In the genomic region with DNA sequence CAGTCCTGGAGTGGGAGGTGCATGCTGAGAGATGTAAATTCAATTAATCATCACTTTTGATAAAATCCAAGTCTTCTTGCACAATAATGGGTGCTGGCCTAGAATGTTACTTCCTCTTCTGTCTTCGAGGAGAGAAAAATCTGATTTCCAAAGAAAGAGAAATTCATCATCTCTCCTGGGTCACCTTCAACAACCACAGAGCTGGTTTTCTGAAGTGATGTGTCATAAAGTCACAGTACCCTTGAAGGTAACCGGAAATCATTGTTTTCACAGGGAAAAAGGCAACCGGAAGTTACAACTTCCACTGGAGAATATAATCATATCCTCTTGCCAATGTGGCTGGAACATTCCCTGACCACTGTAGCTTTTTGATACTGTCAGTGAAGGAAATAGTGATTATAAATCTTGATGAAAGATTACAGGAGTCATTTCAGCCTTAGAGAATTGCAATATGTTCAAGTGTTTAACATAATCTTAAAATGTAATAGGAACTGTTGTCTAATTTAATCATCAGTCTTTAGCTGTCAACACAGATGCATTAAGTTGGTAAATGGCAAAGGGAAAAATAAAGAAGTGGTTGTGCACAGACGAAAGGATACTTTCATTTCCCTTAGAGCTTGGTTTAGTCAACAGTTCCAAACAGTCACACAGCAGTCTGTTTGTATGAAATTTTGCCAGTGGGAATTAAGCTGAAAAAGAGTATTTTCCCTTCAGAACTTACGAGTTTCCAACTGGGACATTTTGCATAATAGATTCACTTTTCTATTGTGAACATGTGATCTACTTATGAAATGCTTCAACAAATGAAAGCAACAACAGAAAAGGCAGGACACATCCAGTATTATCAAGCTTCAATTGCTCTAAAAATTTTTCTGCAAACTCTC, we compare ENCODE assay signal across 8 cellular contexts.
DNase-seq lines count a peak whose midpoint lies in the region; ATAC-seq and TF ChIP-seq lines count a peak whose summit lies in the region.

No MANE protein-coding gene starts in this region.

- no peaks in the 10 kb centered on the region for H3K9me3 Mint-ChIP-seq in T-helper 2 cell treated with Interferon-gamma antibody and Interleukin-4, amounts not matched to agents 5 μg/mL and 100 μg/mL, for 36 hours

- ATAC-seq in gastrocnemius medialis (peak; percentile 60 to 61), GM21723 (IDR thresholded peaks at IDR 0.05; ENCODE audit: unreplicated experiment) (no peak), GM18520 (IDR thresholded peaks at IDR 0.05; ENCODE audit: unreplicated experiment) (no peak), GM18861 (IDR thresholded peaks at IDR 0.05; ENCODE audit: unreplicated experiment) (no peak)

- TF ChIP-seq CTCF in fibroblast of villous mesenchyme (IDR thresholded peaks at IDR 0.05; ENCODE audit: insufficient read depth, low read depth, low read length): no peak
- no peak for TF ChIP-seq CTCF in gastrocnemius medialis (IDR thresholded peaks at IDR 0.05 in 4 of 5, conservative IDR thresholded peaks at IDR 0.05 in 1 of 5)

- TF ChIP-seq POLR2A in gastrocnemius medialis (IDR thresholded peaks at IDR 0.05): no peak

- H3K4me3 Mint-ChIP-seq in T-helper 2 cell treated with Interferon-gamma antibody and Interleukin-4, amounts not matched to agents 5 μg/mL and 100 μg/mL, for 36 hours: peak overlapping the region; percentile 66

- H3K9me3 ChIP-seq in gastrocnemius medialis: no peaks in the 10 kb centered on the region

- peak overlapping the region; percentile 37 to 61 (median 52) for H3K27ac ChIP-seq in gastrocnemius medialis

- peaks cover 32% of the 10 kb centered on the region for H3K4me1 Mint-ChIP-seq in T-helper 2 cell treated with Interferon-gamma antibody and Interleukin-4, amounts not matched to agents 5 μg/mL and 100 μg/mL, for 36 hours (ENCODE audit: low read depth)

- DNase-seq in HT1080 (ENCODE audit: low read depth) (peak; percentile 92), fibroblast of villous mesenchyme (ENCODE audit: low read depth) (peak; percentile 30), gastrocnemius medialis (no peak), NCI-H1930 (lab: John Stamatoyannopoulos, UW) (no peak)
- peak; percentile 45 for DNase-seq in T-helper 2 cell treated with Interferon-gamma antibody and Interleukin-4, amounts not matched to agents 5 μg/mL and 100 μg/mL, for 36 hours (ENCODE audit: low spot score)

- in situ Hi-C loops in gastrocnemius medialis (cut with MboI; ENCODE audit: low sequenced_read_pairs in 4 of 4): no loop called here

- H3K27me3 ChIP-seq in gastrocnemius medialis: no peaks in the 10 kb centered on the region

- peak overlapping the region; percentile 84 for H3K27ac Mint-ChIP-seq in T-helper 2 cell treated with Interferon-gamma antibody and Interleukin-4, amounts not matched to agents 5 μg/mL and 100 μg/mL, for 36 hours

- peaks cover 4 to 17% of the 10 kb centered on the region in 2 donors for H3K4me1 ChIP-seq in gastrocnemius medialis

- H3K36me3 ChIP-seq in gastrocnemius medialis: no peaks in the 10 kb centered on the region

- H3K36me3 Mint-ChIP-seq in T-helper 2 cell treated with Interferon-gamma antibody and Interleukin-4, amounts not matched to agents 5 μg/mL and 100 μg/mL, for 36 hours (ENCODE audit: low read depth): peaks cover 5% of the 10 kb centered on the region

- H3K4me3 ChIP-seq in fibroblast of villous mesenchyme (ENCODE audit: low read depth, low read length) (no peak overlapping the region), gastrocnemius medialis (no peak overlapping the region)

- intact Hi-C loops in gastrocnemius medialis (cut with DNase I; ENCODE audit: low total_unique reads): no loop called here

- no peaks in the 10 kb centered on the region for H3K27me3 Mint-ChIP-seq in T-helper 2 cell treated with Interferon-gamma antibody and Interleukin-4, amounts not matched to agents 5 μg/mL and 100 μg/mL, for 36 hours (ENCODE audit: low read depth)

Comparison
In these comparisons a context has a peak if more than half of its experiments do, and no peak if none do; other contexts are left out.
1. DNase-seq: peak in HT1080 (single experiment), T-helper 2 cell treated with Interferon-gamma antibody and Interleukin-4, amounts not matched to agents 5 μg/mL and 100 μg/mL, for 36 hours (single experiment) and fibroblast of villous mesenchyme (single experiment); none in gastrocnemius medialis (0 of 2) and NCI-H1930 (0 of 2).
2. ATAC-seq: peak in gastrocnemius medialis (2 of 2); none in GM21723 (single experiment), GM18520 (single experiment) and GM18861 (single experiment).